1 cellular context compared by ENCODE assay signal in the genomic region with DNA sequence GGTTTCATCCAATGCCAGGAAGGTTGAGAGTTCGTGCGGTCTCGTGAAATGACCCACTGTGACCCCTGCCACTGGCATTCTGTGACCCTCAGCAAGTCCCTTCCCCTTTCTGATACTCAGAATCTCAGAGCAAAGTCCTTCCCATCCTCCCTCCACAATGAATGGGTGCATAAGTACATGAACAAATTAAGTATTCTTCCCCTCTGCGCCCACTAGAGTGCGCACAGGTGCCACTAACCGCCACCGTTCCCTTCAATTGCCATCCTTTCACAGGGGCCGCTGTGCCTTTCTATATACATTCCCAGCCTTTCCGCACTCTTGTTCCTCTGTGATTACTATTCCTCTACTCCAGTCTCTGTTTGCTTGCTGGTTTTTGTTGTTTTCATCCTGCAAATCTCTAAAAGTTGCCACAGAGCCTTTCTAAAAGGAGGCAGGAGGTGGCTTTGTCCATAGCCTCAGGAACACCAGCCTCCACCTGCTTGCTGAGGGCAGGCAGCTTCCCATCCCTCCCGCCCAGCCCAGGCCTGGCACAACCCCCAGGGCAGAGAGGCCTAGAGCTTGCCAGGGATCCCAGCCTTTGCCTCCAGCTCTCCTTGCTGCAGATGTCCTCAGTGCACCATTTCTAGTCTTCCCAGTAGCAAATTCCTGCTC.
TF ChIP-seq lines count a peak whose summit lies in the region.

No MANE protein-coding gene starts in this region.

TF ChIP-seq in GM12878, 131 proteins besides CTCF, POLR2A, EP300 and RAD21 (continued from another document):
- TF ChIP-seq, protein P1, sequence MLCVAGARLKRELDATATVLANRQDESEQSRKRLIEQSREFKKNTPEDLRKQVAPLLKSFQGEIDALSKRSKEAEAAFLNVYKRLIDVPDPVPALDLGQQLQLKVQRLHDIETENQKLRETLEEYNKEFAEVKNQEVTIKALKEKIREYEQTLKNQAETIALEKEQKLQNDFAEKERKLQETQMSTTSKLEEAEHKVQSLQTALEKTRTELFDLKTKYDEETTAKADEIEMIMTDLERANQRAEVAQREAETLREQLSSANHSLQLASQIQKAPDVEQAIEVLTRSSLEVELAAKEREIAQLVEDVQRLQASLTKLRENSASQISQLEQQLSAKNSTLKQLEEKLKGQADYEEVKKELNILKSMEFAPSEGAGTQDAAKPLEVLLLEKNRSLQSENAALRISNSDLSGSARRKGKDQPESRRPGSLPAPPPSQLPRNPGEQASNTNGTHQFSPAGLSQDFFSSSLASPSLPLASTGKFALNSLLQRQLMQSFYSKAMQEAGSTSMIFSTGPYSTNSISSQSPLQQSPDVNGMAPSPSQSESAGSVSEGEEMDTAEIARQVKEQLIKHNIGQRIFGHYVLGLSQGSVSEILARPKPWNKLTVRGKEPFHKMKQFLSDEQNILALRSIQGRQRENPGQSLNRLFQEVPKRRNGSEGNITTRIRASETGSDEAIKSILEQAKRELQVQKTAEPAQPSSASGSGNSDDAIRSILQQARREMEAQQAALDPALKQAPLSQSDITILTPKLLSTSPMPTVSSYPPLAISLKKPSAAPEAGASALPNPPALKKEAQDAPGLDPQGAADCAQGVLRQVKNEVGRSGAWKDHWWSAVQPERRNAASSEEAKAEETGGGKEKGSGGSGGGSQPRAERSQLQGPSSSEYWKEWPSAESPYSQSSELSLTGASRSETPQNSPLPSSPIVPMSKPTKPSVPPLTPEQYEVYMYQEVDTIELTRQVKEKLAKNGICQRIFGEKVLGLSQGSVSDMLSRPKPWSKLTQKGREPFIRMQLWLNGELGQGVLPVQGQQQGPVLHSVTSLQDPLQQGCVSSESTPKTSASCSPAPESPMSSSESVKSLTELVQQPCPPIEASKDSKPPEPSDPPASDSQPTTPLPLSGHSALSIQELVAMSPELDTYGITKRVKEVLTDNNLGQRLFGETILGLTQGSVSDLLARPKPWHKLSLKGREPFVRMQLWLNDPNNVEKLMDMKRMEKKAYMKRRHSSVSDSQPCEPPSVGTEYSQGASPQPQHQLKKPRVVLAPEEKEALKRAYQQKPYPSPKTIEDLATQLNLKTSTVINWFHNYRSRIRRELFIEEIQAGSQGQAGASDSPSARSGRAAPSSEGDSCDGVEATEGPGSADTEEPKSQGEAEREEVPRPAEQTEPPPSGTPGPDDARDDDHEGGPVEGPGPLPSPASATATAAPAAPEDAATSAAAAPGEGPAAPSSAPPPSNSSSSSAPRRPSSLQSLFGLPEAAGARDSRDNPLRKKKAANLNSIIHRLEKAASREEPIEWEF (IDR thresholded peaks at IDR 0.05; ENCODE audit: insufficient replicate concordance, low read depth, low read length) = no peak
- TF ChIP-seq RCOR1 (conservative IDR thresholded peaks at IDR 0.05; ENCODE audit: low read depth, low read length) (no peak), RUNX3 (IDR thresholded peaks at IDR 0.05; ENCODE audit: low read length) (peak; percentile 26; the same call in 1 of the 2 replicates), HDAC2 (IDR thresholded peaks at IDR 0.05) (no peak), NR2C2 (IDR thresholded peaks at IDR 0.05; ENCODE audit: borderline replicate concordance, control insufficient read depth, insufficient read length, low read depth) (no peak), MYB (IDR thresholded peaks at IDR 0.05; ENCODE audit: borderline replicate concordance, low read depth, low read length) (no peak), GABPA (IDR thresholded peaks at IDR 0.05; ENCODE audit: low read depth) (no peak), RELA (IDR thresholded peaks at IDR 0.05; ENCODE audit: borderline replicate concordance, partially characterized antibody) (peak; percentile 53), IKZF1 (conservative IDR thresholded peaks at IDR 0.05) (no peak; the same call in 1 of the 2 replicates), PML (IDR thresholded peaks at IDR 0.05; ENCODE audit: low read length) (no peak), BRCA1 (IDR thresholded peaks at IDR 0.05; ENCODE audit: low read depth, low read length) (no peak), PAX8 (IDR thresholded peaks at IDR 0.05) (no peak), CREM (IDR thresholded peaks at IDR 0.05; ENCODE audit: low read depth) (no peak), NRF1 (conservative IDR thresholded peaks at IDR 0.05; ENCODE audit: low read depth, low read length) (no peak), CBFB (IDR thresholded peaks at IDR 0.05; ENCODE audit: low read depth) (no peak), NFXL1 (IDR thresholded peaks at IDR 0.05; ENCODE audit: borderline replicate concordance) (no peak), STAT3 (IDR thresholded peaks at IDR 0.05; ENCODE audit: low read depth, low read length) (no peak), BCL11A (IDR thresholded peaks at IDR 0.05; ENCODE audit: low read depth, low read length) (no peak), FOXK2 (IDR thresholded peaks at IDR 0.05) (no peak), POLR2AphosphoS5 (IDR thresholded peaks at IDR 0.05; ENCODE audit: low read length) (no peak), SREBF1 (IDR thresholded peaks at IDR 0.05; ENCODE audit: low read length) (no peak)
- TF ChIP-seq, protein P2, sequence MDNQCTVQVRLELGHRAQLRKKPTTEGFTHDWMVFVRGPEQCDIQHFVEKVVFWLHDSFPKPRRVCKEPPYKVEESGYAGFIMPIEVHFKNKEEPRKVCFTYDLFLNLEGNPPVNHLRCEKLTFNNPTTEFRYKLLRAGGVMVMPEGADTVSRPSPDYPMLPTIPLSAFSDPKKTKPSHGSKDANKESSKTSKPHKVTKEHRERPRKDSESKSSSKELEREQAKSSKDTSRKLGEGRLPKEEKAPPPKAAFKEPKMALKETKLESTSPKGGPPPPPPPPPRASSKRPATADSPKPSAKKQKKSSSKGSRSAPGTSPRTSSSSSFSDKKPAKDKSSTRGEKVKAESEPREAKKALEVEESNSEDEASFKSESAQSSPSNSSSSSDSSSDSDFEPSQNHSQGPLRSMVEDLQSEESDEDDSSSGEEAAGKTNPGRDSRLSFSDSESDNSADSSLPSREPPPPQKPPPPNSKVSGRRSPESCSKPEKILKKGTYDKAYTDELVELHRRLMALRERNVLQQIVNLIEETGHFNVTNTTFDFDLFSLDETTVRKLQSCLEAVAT (IDR thresholded peaks at IDR 0.05) = no peak
- TF ChIP-seq, protein P3, sequence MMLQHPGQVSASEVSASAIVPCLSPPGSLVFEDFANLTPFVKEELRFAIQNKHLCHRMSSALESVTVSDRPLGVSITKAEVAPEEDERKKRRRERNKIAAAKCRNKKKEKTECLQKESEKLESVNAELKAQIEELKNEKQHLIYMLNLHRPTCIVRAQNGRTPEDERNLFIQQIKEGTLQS (IDR thresholded peaks at IDR 0.05; ENCODE audit: borderline replicate concordance, extremely low read depth, low read depth, low read length) = no peak
- TF ChIP-seq, protein P4, sequence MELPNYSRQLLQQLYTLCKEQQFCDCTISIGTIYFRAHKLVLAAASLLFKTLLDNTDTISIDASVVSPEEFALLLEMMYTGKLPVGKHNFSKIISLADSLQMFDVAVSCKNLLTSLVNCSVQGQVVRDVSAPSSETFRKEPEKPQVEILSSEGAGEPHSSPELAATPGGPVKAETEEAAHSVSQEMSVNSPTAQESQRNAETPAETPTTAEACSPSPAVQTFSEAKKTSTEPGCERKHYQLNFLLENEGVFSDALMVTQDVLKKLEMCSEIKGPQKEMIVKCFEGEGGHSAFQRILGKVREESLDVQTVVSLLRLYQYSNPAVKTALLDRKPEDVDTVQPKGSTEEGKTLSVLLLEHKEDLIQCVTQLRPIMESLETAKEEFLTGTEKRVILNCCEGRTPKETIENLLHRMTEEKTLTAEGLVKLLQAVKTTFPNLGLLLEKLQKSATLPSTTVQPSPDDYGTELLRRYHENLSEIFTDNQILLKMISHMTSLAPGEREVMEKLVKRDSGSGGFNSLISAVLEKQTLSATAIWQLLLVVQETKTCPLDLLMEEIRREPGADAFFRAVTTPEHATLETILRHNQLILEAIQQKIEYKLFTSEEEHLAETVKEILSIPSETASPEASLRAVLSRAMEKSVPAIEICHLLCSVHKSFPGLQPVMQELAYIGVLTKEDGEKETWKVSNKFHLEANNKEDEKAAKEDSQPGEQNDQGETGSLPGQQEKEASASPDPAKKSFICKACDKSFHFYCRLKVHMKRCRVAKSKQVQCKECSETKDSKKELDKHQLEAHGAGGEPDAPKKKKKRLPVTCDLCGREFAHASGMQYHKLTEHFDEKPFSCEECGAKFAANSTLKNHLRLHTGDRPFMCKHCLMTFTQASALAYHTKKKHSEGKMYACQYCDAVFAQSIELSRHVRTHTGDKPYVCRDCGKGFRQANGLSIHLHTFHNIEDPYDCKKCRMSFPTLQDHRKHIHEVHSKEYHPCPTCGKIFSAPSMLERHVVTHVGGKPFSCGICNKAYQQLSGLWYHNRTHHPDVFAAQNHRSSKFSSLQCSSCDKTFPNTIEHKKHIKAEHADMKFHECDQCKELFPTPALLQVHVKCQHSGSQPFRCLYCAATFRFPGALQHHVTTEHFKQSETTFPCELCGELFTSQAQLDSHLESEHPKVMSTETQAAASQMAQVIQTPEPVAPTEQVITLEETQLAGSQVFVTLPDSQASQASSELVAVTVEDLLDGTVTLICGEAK (IDR thresholded peaks at IDR 0.05; ENCODE audit: borderline replicate concordance) = no peak
- TF ChIP-seq, protein P5, sequence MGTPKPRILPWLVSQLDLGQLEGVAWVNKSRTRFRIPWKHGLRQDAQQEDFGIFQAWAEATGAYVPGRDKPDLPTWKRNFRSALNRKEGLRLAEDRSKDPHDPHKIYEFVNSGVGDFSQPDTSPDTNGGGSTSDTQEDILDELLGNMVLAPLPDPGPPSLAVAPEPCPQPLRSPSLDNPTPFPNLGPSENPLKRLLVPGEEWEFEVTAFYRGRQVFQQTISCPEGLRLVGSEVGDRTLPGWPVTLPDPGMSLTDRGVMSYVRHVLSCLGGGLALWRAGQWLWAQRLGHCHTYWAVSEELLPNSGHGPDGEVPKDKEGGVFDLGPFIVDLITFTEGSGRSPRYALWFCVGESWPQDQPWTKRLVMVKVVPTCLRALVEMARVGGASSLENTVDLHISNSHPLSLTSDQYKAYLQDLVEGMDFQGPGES (IDR thresholded peaks at IDR 0.05) = no peak
- TF ChIP-seq, protein P6, sequence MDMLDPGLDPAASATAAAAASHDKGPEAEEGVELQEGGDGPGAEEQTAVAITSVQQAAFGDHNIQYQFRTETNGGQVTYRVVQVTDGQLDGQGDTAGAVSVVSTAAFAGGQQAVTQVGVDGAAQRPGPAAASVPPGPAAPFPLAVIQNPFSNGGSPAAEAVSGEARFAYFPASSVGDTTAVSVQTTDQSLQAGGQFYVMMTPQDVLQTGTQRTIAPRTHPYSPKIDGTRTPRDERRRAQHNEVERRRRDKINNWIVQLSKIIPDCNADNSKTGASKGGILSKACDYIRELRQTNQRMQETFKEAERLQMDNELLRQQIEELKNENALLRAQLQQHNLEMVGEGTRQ (IDR thresholded peaks at IDR 0.05; ENCODE audit: borderline replicate concordance, low read depth, low read length) = no peak
- TF ChIP-seq, protein P7, sequence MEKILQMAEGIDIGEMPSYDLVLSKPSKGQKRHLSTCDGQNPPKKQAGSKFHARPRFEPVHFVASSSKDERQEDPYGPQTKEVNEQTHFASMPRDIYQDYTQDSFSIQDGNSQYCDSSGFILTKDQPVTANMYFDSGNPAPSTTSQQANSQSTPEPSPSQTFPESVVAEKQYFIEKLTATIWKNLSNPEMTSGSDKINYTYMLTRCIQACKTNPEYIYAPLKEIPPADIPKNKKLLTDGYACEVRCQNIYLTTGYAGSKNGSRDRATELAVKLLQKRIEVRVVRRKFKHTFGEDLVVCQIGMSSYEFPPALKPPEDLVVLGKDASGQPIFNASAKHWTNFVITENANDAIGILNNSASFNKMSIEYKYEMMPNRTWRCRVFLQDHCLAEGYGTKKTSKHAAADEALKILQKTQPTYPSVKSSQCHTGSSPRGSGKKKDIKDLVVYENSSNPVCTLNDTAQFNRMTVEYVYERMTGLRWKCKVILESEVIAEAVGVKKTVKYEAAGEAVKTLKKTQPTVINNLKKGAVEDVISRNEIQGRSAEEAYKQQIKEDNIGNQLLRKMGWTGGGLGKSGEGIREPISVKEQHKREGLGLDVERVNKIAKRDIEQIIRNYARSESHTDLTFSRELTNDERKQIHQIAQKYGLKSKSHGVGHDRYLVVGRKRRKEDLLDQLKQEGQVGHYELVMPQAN (conservative IDR thresholded peaks at IDR 0.05) = no peak
- TF ChIP-seq, protein P8, sequence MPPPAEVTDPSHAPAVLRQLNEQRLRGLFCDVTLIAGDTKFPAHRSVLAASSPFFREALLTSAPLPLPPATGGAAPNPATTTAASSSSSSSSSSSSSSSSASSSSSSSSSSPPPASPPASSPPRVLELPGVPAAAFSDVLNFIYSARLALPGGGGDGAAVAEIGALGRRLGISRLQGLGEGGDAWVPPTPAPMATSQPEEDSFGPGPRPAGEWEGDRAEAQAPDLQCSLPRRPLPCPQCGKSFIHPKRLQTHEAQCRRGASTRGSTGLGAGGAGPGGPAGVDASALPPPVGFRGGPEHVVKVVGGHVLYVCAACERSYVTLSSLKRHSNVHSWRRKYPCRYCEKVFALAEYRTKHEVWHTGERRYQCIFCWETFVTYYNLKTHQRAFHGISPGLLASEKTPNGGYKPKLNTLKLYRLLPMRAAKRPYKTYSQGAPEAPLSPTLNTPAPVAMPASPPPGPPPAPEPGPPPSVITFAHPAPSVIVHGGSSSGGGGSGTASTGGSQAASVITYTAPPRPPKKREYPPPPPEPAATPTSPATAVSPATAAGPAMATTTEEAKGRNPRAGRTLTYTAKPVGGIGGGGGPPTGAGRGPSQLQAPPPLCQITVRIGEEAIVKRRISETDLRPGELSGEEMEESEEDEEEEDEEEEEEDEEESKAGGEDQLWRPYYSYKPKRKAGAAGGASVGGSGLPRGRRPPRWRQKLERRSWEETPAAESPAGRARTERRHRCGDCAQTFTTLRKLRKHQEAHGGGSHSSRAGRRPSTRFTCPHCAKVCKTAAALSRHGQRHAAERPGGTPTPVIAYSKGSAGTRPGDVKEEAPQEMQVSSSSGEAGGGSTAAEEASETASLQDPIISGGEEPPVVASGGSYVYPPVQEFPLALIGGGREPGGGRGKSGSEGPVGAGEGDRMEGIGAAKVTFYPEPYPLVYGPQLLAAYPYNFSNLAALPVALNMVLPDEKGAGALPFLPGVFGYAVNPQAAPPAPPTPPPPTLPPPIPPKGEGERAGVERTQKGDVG (CRISPR knock-in tag; IDR thresholded peaks at IDR 0.05) = no peak
TF ChIP-seq in GM12878: peak in this region for 12.
